8 cellular contexts compared by ENCODE assay signal in genomic region chr2:15963109-15963976, GRCh38. TPM values are rescaled to one million over a fixed set of nuclear protein-coding genes. Genes with fewer than 3 reads are reported as not detected.
"Had no signal": no experiment of that assay in that cellular context is flagged by ENCODE, and none has a peak within 500 bp of the region (broad histone marks: within the 10 kb centered on the region; RNA-seq: fewer than 3 reads in every experiment).

No MANE protein-coding gene starts in this region.

RNA-seq across cellular contexts. Expression of gene MYCN, which starts 23.0 kb away (rescaled TPM):
- total RNA-seq: activated B cell treated with CpG ODN at 0.5 μM for 24 hours; activated CD4-positive, alpha-beta memory T cell treated with anti-CD3 and anti-CD28 coated beads, Interleukin-2, amount 10 ng/mL, durations not matched to agents 7 days and 5 days; activated CD4-positive, alpha-beta T cell treated with anti-CD3 and anti-CD28 coated beads, Interleukin-2, amount 10 ng/mL, durations not matched to agents 24 days and 14 days; activated CD4-positive, alpha-beta T cell treated with anti-CD3 and anti-CD28 coated beads, Interleukin-2, amount 10 ng/mL, durations not matched to agents 7 days and 5 days; activated CD8-positive, alpha-beta memory T cell treated with anti-CD3 and anti-CD28 coated beads for 36 hours; activated CD8-positive, alpha-beta memory T cell treated with anti-CD3 and anti-CD28 coated beads, Interleukin-2, amount 10 ng/mL, durations not matched to agents 7 days and 5 days; activated CD8-positive, alpha-beta T cell treated with anti-CD3 and anti-CD28 coated beads, Interleukin-2, amount 10 ng/mL, durations not matched to agents 7 days and 5 days; T-helper 1 cell treated with Interleukin-12 subunit alpha and Interleukin-12 subunit beta and Interleukin-4 antibody, amounts not matched to agents 30 ng/mL and 1 ng/mL, for 36 hours had no signal
